In the genomic region with DNA sequence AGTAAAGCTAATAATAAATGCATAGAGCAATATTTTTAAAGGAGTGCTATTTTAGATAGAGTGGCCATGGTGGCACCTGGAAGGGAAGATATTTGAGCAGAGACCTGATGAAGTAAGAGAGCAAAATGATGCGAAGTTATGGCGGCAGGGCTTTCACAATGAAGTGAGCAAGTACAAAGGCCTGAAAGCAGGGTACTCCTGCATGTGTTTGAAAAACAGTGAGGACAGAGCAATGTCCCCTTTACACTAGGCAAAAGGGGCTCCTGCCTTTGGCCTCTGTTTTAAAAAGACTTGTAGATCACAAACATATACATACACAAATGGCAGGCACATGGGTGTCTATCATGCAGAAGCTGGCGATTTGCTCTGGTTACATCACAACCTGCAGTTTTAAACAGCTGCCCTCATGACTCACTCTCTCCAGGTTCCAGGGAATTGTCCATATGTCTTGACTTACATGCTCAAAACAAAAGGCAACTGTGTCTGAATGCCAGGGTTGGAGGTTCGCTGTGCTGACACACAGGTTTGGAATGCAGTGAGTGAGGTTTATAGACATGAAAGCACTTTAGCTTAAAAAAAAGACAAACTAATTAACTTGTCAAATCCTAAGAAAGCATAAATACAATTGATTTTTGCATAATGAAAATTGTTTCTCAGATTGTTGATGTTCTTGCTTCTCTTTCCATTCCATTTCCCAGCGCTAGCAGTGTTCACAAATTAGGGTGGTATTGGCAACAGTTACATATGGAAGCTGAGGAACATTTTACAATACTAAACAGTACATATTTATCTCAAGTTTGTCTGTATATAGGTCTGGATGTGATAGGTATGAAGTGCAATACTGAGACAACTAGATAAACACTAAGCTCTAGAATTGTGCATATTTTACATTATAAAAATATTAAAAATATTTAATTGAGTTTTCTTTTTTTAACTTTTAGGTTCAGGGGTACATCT, we compare ENCODE assay signal across 1 cellular context.
A peak's percentile ranks its signal among the peaks of the same experiment; 100 is the strongest.
TF ChIP-seq lines count a peak whose summit lies in the region.

No MANE protein-coding gene starts in this region.

TF ChIP-seq in SK-N-SH, 30 proteins besides CTCF, POLR2A, EP300 and RAD21 (continued from another document):
- TF ChIP-seq, protein P1, sequence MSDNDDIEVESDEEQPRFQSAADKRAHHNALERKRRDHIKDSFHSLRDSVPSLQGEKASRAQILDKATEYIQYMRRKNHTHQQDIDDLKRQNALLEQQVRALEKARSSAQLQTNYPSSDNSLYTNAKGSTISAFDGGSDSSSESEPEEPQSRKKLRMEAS (IDR thresholded peaks at IDR 0.05; ENCODE audit: low read depth): peak; percentile 82
